ENCODE assay signal across 8 cellular contexts in the genomic region with DNA sequence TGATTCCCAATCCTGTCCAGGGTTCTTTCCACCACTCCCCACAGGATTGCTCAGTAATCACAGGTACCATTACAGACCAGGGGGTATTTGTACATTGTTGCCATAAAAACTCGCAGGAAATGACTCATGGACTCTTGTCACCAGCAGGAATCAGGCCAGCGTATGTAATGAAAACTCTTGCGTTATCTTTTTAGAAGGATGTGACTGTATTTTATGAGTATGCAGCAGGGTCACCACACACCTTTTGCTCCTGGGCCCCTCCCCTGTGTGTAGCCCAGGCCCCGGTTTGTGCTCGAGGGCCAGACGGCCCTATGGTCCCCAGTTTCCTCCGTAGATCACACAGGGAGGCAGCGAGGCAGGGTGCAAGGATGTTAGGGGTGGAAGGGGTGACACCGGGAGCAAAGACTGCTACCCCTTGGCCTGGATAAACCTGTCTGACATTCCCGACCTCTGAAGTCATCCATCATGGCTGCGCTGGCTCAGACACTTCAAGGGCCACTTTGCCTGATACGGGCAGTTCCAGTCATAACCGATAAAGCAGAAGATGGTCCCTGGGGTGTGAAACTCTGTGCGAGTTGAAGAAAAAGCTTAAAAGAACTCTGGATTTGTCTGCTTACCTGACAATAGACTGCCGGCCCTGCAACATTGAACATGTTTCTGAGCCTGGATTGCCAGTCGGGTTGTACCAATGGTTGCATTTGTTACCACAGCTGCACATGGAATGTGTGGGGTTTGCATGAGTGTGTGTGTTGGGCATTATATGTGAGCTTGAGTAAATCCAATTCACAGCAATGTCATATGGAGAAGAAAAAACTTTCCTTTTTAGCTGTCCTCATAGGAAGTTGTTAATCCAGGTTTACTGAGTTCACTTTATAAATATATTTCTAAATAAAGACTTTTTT. TPM values are rescaled to one million over a fixed set of nuclear protein-coding genes. Genes with fewer than 3 reads are reported as not detected.
DNase-seq lines count a peak whose midpoint lies in the region; ATAC-seq, FAIRE-seq and TF ChIP-seq lines count a peak whose summit lies in the region.

No MANE protein-coding gene starts in this region.

- H2BK5ac ChIP-seq in mesendoderm (ENCODE audit: low read length): no peak overlapping the region

- FAIRE-seq in K562 (lab: Jason Lieb, UNC): peak; percentile 91

- POLR2A ChIA-PET in K562 (lab: Yijun Ruan, JAX): interaction anchor here (0.9 to 1.2 kb wide), 4 partner anchors 9 to 1599 kb away, joined by 3 to 7 read pairs (median 4); a partner anchor contains a TSS

- in situ Hi-C loops in K562 (cut with MboI): no loop called here

- TF ChIP-seq EP300 in K562 (IDR thresholded peaks at IDR 0.05; ENCODE audit: low read length): peak; percentile 89

- H3K23ac ChIP-seq in mesendoderm (ENCODE audit: low read length): no peak overlapping the region

- H3K56ac ChIP-seq in mesendoderm (ENCODE audit: low read length): no peak overlapping the region

- intact Hi-C loops in K562 (cut with micrococcal nuclease): loop anchor here (5.0 kb wide), 1 partner anchor 35 kb away; no protein-coding TSS in a partner anchor
- intact Hi-C loops in body of pancreas (cut with DNase I): no loop called here
- intact Hi-C loops in prostate gland (cut with DNase I): no loop called here

- no TSS peak for BruUV-seq in K562 (replicated peaks; lab: Mats Ljungman, UMichigan)

- H3K4ac ChIP-seq in mesendoderm (ENCODE audit: low read depth, low read length): no peak overlapping the region

- H3K79me1 ChIP-seq in mesendoderm (ENCODE audit: low read length): no peaks in the 10 kb centered on the region

- TF ChIP-seq CTCF in K562 (IDR thresholded peaks at IDR 0.05 in 2 of 3, conservative IDR thresholded peaks at IDR 0.05 in 1 of 3; ENCODE audit: insufficient read depth in 2 of 3, low read depth in 1 of 3, low read length in 3 of 3) (no peak), body of pancreas (IDR thresholded peaks at IDR 0.05) (no peak), prostate gland (IDR thresholded peaks at IDR 0.05) (no peak)

- no peak overlapping the region for H4K5ac ChIP-seq in mesendoderm (ENCODE audit: low read length)

- CTCF ChIA-PET in K562 (lab: Yijun Ruan, JAX; ENCODE audit: low intra/inter-chr PET ratio): no interaction called here

- H2AK5ac ChIP-seq in mesendoderm (ENCODE audit: low read length): no peak overlapping the region

- H3K9me1 ChIP-seq in K562 (ENCODE audit: control insufficient read depth, insufficient read depth, low read length): no peaks in the 10 kb centered on the region

- H3K9ac ChIP-seq in K562 (ENCODE audit: insufficient read depth in 1 of 2, low read depth in 2 of 2, low read length in 2 of 2) (peak overlapping the region; percentile 57 to 72; a peak in 3 of 4 replicates), mesendoderm (ENCODE audit: low read length) (no peak overlapping the region)

- H2BK120ac ChIP-seq in mesendoderm (ENCODE audit: low read depth, low read length): no peak overlapping the region

- WGBS in K562 (ENCODE audit: insufficient coverage, low coverage, missing lambda C conversion rate): 3% methylated on average over 16 of the region's 16 CpGs
- WGBS in mesendoderm (ENCODE audit: extremely low coverage, insufficient coverage, low lambda C conversion rate): no CpG with 5 or more reads among the region's 16 CpGs
- WGBS in body of pancreas, 2 donors: 88 to 90% methylated on average over 11 to 16 of the region's 16 CpGs
- WGBS in prostate gland: 76% methylated on average over 16 of the region's 16 CpGs

- H3K4me3 ChIP-seq in K562 (no peak overlapping the region), mesendoderm (ENCODE audit: low read length) (no peak overlapping the region), body of pancreas (no peak overlapping the region), prostate gland (no peak overlapping the region)

- H3K9me3 ChIP-seq in K562 (replicated peaks; ENCODE audit: control insufficient read depth, insufficient read depth, low read depth, low read length) (no peaks in the 10 kb centered on the region), body of pancreas (no peaks in the 10 kb centered on the region), prostate gland (no peaks in the 10 kb centered on the region)

- H3K4me2 ChIP-seq in K562 (ENCODE audit: insufficient read depth, low read length) (peak overlapping the region; percentile 75), mesendoderm (ENCODE audit: low read length) (no peak overlapping the region)

- TF ChIP-seq RAD21 in K562 (CRISPR knock-in tag; conservative IDR thresholded peaks at IDR 0.05 in 1 of 2, IDR thresholded peaks at IDR 0.05 in 1 of 2): peak in 1 of 2 experiments; percentile 20; a peak in 1 of 4 replicates

- H3K36me3 ChIP-seq in K562 (ENCODE audit: control insufficient read depth, insufficient read depth, low read length) (peaks cover 35% of the 10 kb centered on the region), mesendoderm (ENCODE audit: control insufficient read depth, insufficient read depth, low read length) (no peaks in the 10 kb centered on the region), body of pancreas (replicated peaks in 1 of 2; ENCODE audit: insufficient read depth in 1 of 2, low read depth in 2 of 2) (no peaks in the 10 kb centered on the region), prostate gland (no peaks in the 10 kb centered on the region)

- H3K27ac ChIP-seq in K562 (ENCODE audit: extremely low read depth, low read depth, low read length) (peak overlapping the region; percentile 91), mesendoderm (ENCODE audit: low read depth, low read length) (no peak overlapping the region), body of pancreas (no peak overlapping the region), prostate gland (no peak overlapping the region)

- peak overlapping the region; percentile 79 for H2AFZ ChIP-seq in K562 (ENCODE audit: low read depth, low read length)

- H4K20me1 ChIP-seq in K562 (replicated peaks; ENCODE audit: control insufficient read depth, insufficient read depth, low read length): no peaks in the 10 kb centered on the region

- no peak overlapping the region for H4K8ac ChIP-seq in mesendoderm (ENCODE audit: low read depth, low read length)

- DNase-seq in DMS79 treated with DMSO at 0.1 percent for 48 hours (lab: John Stamatoyannopoulos, UW) (peak; percentile 48), NCI-H187 treated with DMSO at 0.1 percent for 48 hours (lab: John Stamatoyannopoulos, UW) (peak; percentile 39), K562 (ENCODE audit: extremely low read depth in 1 of 4, low spot score in 3 of 4) (peak; percentile 62 to 88 (median 70)), mesendoderm (peak; percentile 70), body of pancreas (no peak), prostate gland (ENCODE audit: low spot score) (no peak), NCI-H2227 treated with DMSO at 0.1 percent for 48 hours (lab: John Stamatoyannopoulos, UW) (no peak)

- peaks cover 19 to 35% of the 10 kb centered on the region in 2 experiments for H3K4me1 ChIP-seq in K562 (replicated peaks in 1 of 2; ENCODE audit: control insufficient read depth in 2 of 2, insufficient read depth in 2 of 2, low read length in 2 of 2)
- no peaks in the 10 kb centered on the region for H3K4me1 ChIP-seq in mesendoderm (ENCODE audit: control insufficient read depth, low read depth, low read length)
- H3K4me1 ChIP-seq in body of pancreas: no peaks in the 10 kb centered on the region
- H3K4me1 ChIP-seq in prostate gland (replicated peaks): no peaks in the 10 kb centered on the region

- H3K79me2 ChIP-seq in K562 (ENCODE audit: control insufficient read depth, insufficient read depth, low read length) (peaks cover 7% of the 10 kb centered on the region; the same call in 2 of the 3 replicates), mesendoderm (ENCODE audit: control insufficient read depth, insufficient read depth, low read length) (no peaks in the 10 kb centered on the region)

- no peak for TF ChIP-seq POLR2A in K562 (conservative IDR thresholded peaks at IDR 0.05)
- no peak for TF ChIP-seq POLR2A in body of pancreas (IDR thresholded peaks at IDR 0.05)
- TF ChIP-seq POLR2A in prostate gland (IDR thresholded peaks at IDR 0.05): no peak

- H3K18ac ChIP-seq in mesendoderm (ENCODE audit: low read length): no peak overlapping the region

- no peak overlapping the region for H2BK15ac ChIP-seq in mesendoderm (replicated peaks; ENCODE audit: low read depth)

- H3K27me3 ChIP-seq in K562 (ENCODE audit: control insufficient read depth in 2 of 2, insufficient read depth in 2 of 2, low read length in 2 of 2) (no peaks in the 10 kb centered on the region), mesendoderm (ENCODE audit: insufficient read depth, low read length, poor library complexity) (no peaks in the 10 kb centered on the region), body of pancreas (no peaks in the 10 kb centered on the region), prostate gland (replicated peaks; ENCODE audit: insufficient read depth) (no peaks in the 10 kb centered on the region)

- ATAC-seq in K562: peak; percentile 88
- ATAC-seq in body of pancreas: no peak
- no peak for ATAC-seq in HG03469 (IDR thresholded peaks at IDR 0.05; ENCODE audit: unreplicated experiment)

TF ChIP-seq in K562, 482 proteins besides CTCF, POLR2A, EP300 and RAD21 (continues in another document):
- TF ChIP-seq TAF9B (IDR thresholded peaks at IDR 0.05; ENCODE audit: partially characterized antibody): no peak
- TF ChIP-seq ZNF41 (CRISPR knock-in tag; conservative IDR thresholded peaks at IDR 0.05): no peak

RNA-seq across cellular contexts. Expression of a gene that starts 57.0 kb away (rescaled TPM):
- 173 and 222 TPM in 2 replicates for total RNA-seq in K562 (2011; cell fraction: chromatin; rRNA removed; ENCODE audit: low replicate concordance)
- 77.0 and 99.7 TPM in 2 replicates for total RNA-seq in K562 (2011; cell fraction: nucleolus; rRNA removed)
- total RNA-seq in K562 (2011; cell fraction: nucleoplasm; rRNA removed): 107 and 133 TPM in 2 replicates
- total RNA-seq in K562 (2014; rRNA removed) (33.6 and 42.7 TPM in 2 replicates), K562 (2014; rRNA removed; fragmentation: Illumina TruSeq; extraction: Trizol) (35.0 and 36.8 TPM in 2 replicates), K562 (2015; rRNA removed; fragmentation: Illumina TruSeq; extraction: Trizol) (22.9 and 23.7 TPM in 2 replicates), K562 (2021) (63.5 and 64.2 TPM in 2 replicates), body of pancreas (10 to 100 TPM; 16.6 to 24.4 TPM), prostate gland (100 to 1,000 TPM in 1 of 2 donors, 10 to 100 TPM in 1; 13.1 to 285 TPM)
- polyA plus RNA-seq in K562 (2011; rRNA removed) (38.1 and 47.3 TPM in 2 replicates), K562 (2014; fragmentation: Illumina TruSeq; extraction: Trizol) (40.3 and 43.0 TPM in 2 replicates), K562 (2014; fragmentation: Nextera tagmentation; extraction: Ambion mirVana) (1 to 10 TPM; 4.7 to 5.9 TPM), K562 (2014; rRNA removed) (23.3 and 24.0 TPM in 2 replicates)
- 28.3 and 36.5 TPM in 2 replicates for polyA plus RNA-seq in K562 (2011; cell fraction: cytosol; rRNA removed)
- 46.0 and 76.1 TPM in 2 replicates for polyA plus RNA-seq in K562 (2011; cell fraction: nucleus; rRNA removed)
- 31.7 and 42.8 TPM in 2 replicates for polyA plus RNA-seq in K562 (2012)
- polyA minus RNA-seq in K562 (2011; rRNA and poly(A)+ RNA removed): 82.4 and 92.6 TPM in 2 replicates
- 47.4 and 54.4 TPM in 2 replicates for polyA minus RNA-seq in K562 (2011; cell fraction: cytosol; rRNA and poly(A)+ RNA removed)
- polyA minus RNA-seq in K562 (2011; cell fraction: nucleus; rRNA and poly(A)+ RNA removed): 66.9 and 104 TPM in 2 replicates
- 6.5 TPM for polyA plus RNA-seq in mesendoderm (2013, experiment 1 of 2)
- polyA plus RNA-seq in mesendoderm (2013, experiment 2 of 2): 7.2 TPM

Comparison
In these comparisons a context has a peak if more than half of its experiments do, and no peak if none do; other contexts are left out.
1. DNase-seq: peak in DMS79 treated with DMSO at 0.1 percent for 48 hours (single experiment), NCI-H187 treated with DMSO at 0.1 percent for 48 hours (single experiment), K562 (4 of 4) and mesendoderm (single experiment); none in body of pancreas (0 of 4), prostate gland (single experiment) and NCI-H2227 treated with DMSO at 0.1 percent for 48 hours (single experiment).